In genomic region chr3:196963309-196963953, GRCh38 we compare ENCODE assay signal across 17 cellular contexts.
"Had no signal": no experiment of that assay in that cellular context is flagged by ENCODE, and none has a peak within 500 bp of the region (broad histone marks: within the 10 kb centered on the region; RNA-seq: fewer than 3 reads in every experiment).

No MANE protein-coding gene starts in this region.

- H3K36me3 ChIP-seq: breast epithelium, gastroesophageal sphincter, heart left ventricle, left ventricle myocardium inferior, spleen, WERI-Rb-1 had no signal

- ATAC-seq: gastroesophageal sphincter; heart left ventricle; natural killer cell; stimulated activated naive CD8-positive, alpha-beta T cell treated with anti-CD3 and anti-CD28 coated beads, Interleukin-15, Interleukin-2, amounts not matched to agents 100 U/mL and 50 U/mL, for 24 hours; T-cell had no signal

- H3K4me3 ChIP-seq: breast epithelium, gastroesophageal sphincter, heart left ventricle, left ventricle myocardium inferior, spleen had no signal

- DNase-seq: activated CD4-positive, alpha-beta T cell treated with anti-CD3 and anti-CD28 coated beads for 1 hour; activated CD4-positive, alpha-beta T cell treated with anti-CD3 and anti-CD28 coated beads, Interleukin-2, amount 50 U/mL, for 1 hour; activated naive CD4-positive, alpha-beta T cell treated with anti-CD3 and anti-CD28 coated beads for 36 hours; activated naive CD8-positive, alpha-beta T cell treated with anti-CD3 and anti-CD28 coated beads, Interleukin-2, amount 10 ng/mL, durations not matched to agents 7 days and 5 days; activated T-cell treated with anti-CD3 and anti-CD28 coated beads, Interleukin-2, amount 50 U/mL, for 48 hours; amniotic stem cell; heart left ventricle; left ventricle myocardium inferior; natural killer cell; spleen; stimulated activated CD4-positive, alpha-beta T cell treated with anti-CD3 and anti-CD28 coated beads, Interleukin-4, amount 100 ng/mL, for 1 hour; stimulated activated naive CD8-positive, alpha-beta T cell treated with anti-CD3 and anti-CD28 coated beads, Interleukin-15, Interleukin-2, amounts not matched to agents 100 U/mL and 50 U/mL, for 24 hours; T-cell; WERI-Rb-1 had no signal

- H3K27me3 ChIP-seq: breast epithelium, gastroesophageal sphincter, heart left ventricle had no signal

- H3K9me3 ChIP-seq: breast epithelium, gastroesophageal sphincter, heart left ventricle, left ventricle myocardium inferior, spleen had no signal

- H3K27ac ChIP-seq: breast epithelium, epithelial cell of prostate, gastroesophageal sphincter, heart left ventricle, left ventricle myocardium inferior, spleen, WERI-Rb-1 had no signal
